9 cellular contexts compared by ENCODE assay signal in the genomic region with DNA sequence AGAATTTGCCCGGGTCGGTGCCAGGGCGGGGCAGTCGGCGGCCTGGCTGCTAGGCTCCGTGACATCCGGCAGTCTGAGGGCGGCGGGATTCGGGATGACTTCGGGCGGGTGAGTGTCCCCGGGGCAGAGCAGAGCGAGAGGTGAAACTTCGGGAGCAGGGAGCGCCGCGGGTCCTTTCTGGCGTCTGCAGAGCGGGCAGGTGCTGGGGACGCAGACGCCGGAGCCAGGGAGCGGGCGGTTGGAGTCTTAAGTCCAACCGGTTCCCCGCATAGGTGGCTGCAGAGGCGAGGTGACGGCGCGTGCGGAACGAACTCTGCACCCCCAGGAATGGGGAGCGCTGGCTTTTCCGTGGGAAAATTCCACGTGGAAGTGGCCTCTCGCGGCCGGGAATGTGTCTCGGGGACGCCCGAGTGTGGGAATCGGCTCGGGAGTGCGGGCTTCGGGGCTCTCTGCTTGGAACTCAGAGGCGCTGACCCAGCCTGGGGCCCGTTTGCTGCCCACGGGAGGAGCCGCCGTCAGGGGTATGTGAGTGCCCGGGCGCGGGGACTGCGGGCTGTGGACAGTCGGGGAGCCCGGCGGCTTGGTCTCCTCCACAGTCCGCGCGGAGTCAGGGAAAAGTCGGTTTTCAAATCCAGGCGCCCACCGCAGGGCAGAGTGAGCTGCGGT. TPM values are rescaled to one million over a fixed set of nuclear protein-coding genes. Genes with fewer than 3 reads are reported as not detected.
A peak's percentile ranks its signal among the peaks of the same experiment; 100 is the strongest.
DNase-seq lines count a peak whose midpoint lies in the region; ATAC-seq and TF ChIP-seq lines count a peak whose summit lies in the region.
"Had no signal": no experiment of that assay in that cellular context is flagged by ENCODE, and none has a peak within 500 bp of the region (broad histone marks: within the 10 kb centered on the region; RNA-seq: fewer than 3 reads in every experiment).

A gene with protein sequence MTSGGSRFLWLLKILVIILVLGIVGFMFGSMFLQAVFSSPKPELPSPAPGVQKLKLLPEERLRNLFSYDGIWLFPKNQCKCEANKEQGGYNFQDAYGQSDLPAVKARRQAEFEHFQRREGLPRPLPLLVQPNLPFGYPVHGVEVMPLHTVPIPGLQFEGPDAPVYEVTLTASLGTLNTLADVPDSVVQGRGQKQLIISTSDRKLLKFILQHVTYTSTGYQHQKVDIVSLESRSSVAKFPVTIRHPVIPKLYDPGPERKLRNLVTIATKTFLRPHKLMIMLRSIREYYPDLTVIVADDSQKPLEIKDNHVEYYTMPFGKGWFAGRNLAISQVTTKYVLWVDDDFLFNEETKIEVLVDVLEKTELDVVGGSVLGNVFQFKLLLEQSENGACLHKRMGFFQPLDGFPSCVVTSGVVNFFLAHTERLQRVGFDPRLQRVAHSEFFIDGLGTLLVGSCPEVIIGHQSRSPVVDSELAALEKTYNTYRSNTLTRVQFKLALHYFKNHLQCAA (plus strand): TSS at position 71 of the 666 bp plus-strand sequence. CDS start 24 bp downstream, at position 95.

- 5% methylated on average over 60 of the region's 65 CpGs for WGBS in hepatocyte (ENCODE audit: low lambda C conversion rate, missing lambda C conversion rate)
- 4% methylated on average over 53 of the region's 65 CpGs for WGBS in smooth muscle cell (ENCODE audit: low lambda C conversion rate)

- H3K4me2 ChIP-seq in hepatocyte (peak within 1 kb of the TSS; percentile 96), smooth muscle cell (peak within 1 kb of the TSS; percentile 88)

- DNase-seq in activated CD8-positive, alpha-beta memory T cell treated with anti-CD3 and anti-CD28 coated beads, Interleukin-2, amount 50 U/mL, for 48 hours, result peak; percentile 58
- DNase-seq in hepatocyte (ENCODE audit: low spot score) (peak; percentile 60), smooth muscle cell (lab: John Stamatoyannopoulos, UW; ENCODE audit: unreplicated experiment) (no peak), uterus (no peak)

- POLR2A ChIA-PET in HEK293 (lab: Yijun Ruan, JAX), result no interaction called here

- no peak for ATAC-seq in HG02870 (IDR thresholded peaks at IDR 0.05; ENCODE audit: unreplicated experiment)
- no peak for ATAC-seq in GM21737 (IDR thresholded peaks at IDR 0.05; ENCODE audit: unreplicated experiment)
- ATAC-seq in HG02610 (IDR thresholded peaks at IDR 0.05; ENCODE audit: unreplicated experiment), result no peak

- no peak for TF ChIP-seq CTCF in HEK293 (tag by site-specific recombination; IDR thresholded peaks at IDR 0.05)
- TF ChIP-seq CTCF in hepatocyte (IDR thresholded peaks at IDR 0.05; ENCODE audit: poor library complexity), result no peak
- no peak for TF ChIP-seq CTCF in smooth muscle cell (IDR thresholded peaks at IDR 0.05; ENCODE audit: borderline replicate concordance, insufficient read depth, poor library complexity, severe bottlenecking)
- TF ChIP-seq CTCF in uterus (IDR thresholded peaks at IDR 0.05), result no peak

- intact Hi-C loops in uterus (cut with DNase I; ENCODE audit: low total_unique reads), result no loop called here

- H3K27ac ChIP-seq in HEK293 (ENCODE audit: extremely low read depth, low read depth, low read length), result no peak within 1 kb of the TSS
- H3K27ac ChIP-seq in hepatocyte, result no peak within 1 kb of the TSS
- H3K27ac ChIP-seq in smooth muscle cell (ENCODE audit: low read depth), result no peak within 1 kb of the TSS
- H3K27ac ChIP-seq in uterus, result no peak within 1 kb of the TSS

- H3K9me3 ChIP-seq in HEK293 (ENCODE audit: control insufficient read depth, insufficient read depth, low read depth, low read length), result peaks cover 3% of the 10 kb centered on the region; the same call in 1 of the 2 replicates
- no peaks in the 10 kb centered on the region for H3K9me3 ChIP-seq in hepatocyte (ENCODE audit: low read depth)
- no peaks in the 10 kb centered on the region for H3K9me3 ChIP-seq in smooth muscle cell (replicated peaks; ENCODE audit: low read depth)
- H3K9me3 ChIP-seq in uterus, result no peaks in the 10 kb centered on the region

- TF ChIP-seq POLR2A in uterus (IDR thresholded peaks at IDR 0.05), result no peak

- H3K9me2 ChIP-seq in hepatocyte (replicated peaks; ENCODE audit: insufficient read depth), result no peaks in the 10 kb centered on the region

- H3K4me3 ChIP-seq in HEK293 (ENCODE audit: low read depth, low read length) (peak within 1 kb of the TSS; percentile 38), hepatocyte (peak within 1 kb of the TSS; percentile 42), smooth muscle cell (peak within 1 kb of the TSS; percentile 49), uterus (no peak within 1 kb of the TSS)

- H3K4me1 ChIP-seq in HEK293 (ENCODE audit: control insufficient read depth, insufficient read depth, low read length) (no peaks in the 10 kb centered on the region), hepatocyte (ENCODE audit: insufficient read depth) (peaks cover 12% of the 10 kb centered on the region), smooth muscle cell (ENCODE audit: low read depth) (no peaks in the 10 kb centered on the region), uterus (peaks cover 0 to 8% of the 10 kb centered on the region in 2 donors)

- H3K36me3 ChIP-seq in HEK293 (ENCODE audit: control insufficient read depth in 2 of 2, insufficient read depth in 1 of 2, low read length in 2 of 2) (no peaks in the 10 kb centered on the region), hepatocyte (replicated peaks; ENCODE audit: insufficient read depth, low read depth) (no peaks in the 10 kb centered on the region), smooth muscle cell (ENCODE audit: low read depth) (no peaks in the 10 kb centered on the region), uterus (no peaks in the 10 kb centered on the region)

- H4K20me1 ChIP-seq in hepatocyte (ENCODE audit: insufficient read depth, poor library complexity, severe bottlenecking) (no peaks in the 10 kb centered on the region), smooth muscle cell (ENCODE audit: low read depth) (no peaks in the 10 kb centered on the region)

- H3K79me2 ChIP-seq in hepatocyte, result no peaks in the 10 kb centered on the region
- H3K79me2 ChIP-seq in smooth muscle cell (ENCODE audit: low read depth), result no peaks in the 10 kb centered on the region

- H2AFZ ChIP-seq in hepatocyte, result peak within 1 kb of the TSS; percentile 63
- peak within 1 kb of the TSS; percentile 83 for H2AFZ ChIP-seq in smooth muscle cell (ENCODE audit: low read depth)

- no peaks in the 10 kb centered on the region for H3F3A ChIP-seq in smooth muscle cell (ENCODE audit: low read depth)

- H3K9ac ChIP-seq in smooth muscle cell (ENCODE audit: low read depth), result peak within 1 kb of the TSS; percentile 33

- CTCF ChIA-PET in HEK293 (lab: Yijun Ruan, JAX), result no interaction called here

- H3K27me3 ChIP-seq in hepatocyte, result peaks cover 41% of the 10 kb centered on the region
- H3K27me3 ChIP-seq in smooth muscle cell (ENCODE audit: low read depth), result peaks cover 34% of the 10 kb centered on the region
- peaks cover 0 to 12% of the 10 kb centered on the region in 2 donors for H3K27me3 ChIP-seq in uterus

TF ChIP-seq in HEK293, 187 proteins besides CTCF, POLR2A, EP300 and RAD21:
- TF ChIP-seq ZNF610 (tag by site-specific recombination; IDR thresholded peaks at IDR 0.05; ENCODE audit: borderline replicate concordance), result no peak

RNA-seq across cellular contexts. Expression of the gene that starts here (rescaled TPM):
- 1.3 and 2.2 TPM in 2 replicates for total RNA-seq in hepatocyte
- polyA plus RNA-seq in hepatocyte, result 0.40 and 0.88 TPM in 2 replicates
- total RNA-seq in smooth muscle cell, result 0.13 and 0.49 TPM in 2 replicates
- 0.11 and 0.31 TPM in 2 replicates for polyA plus RNA-seq in smooth muscle cell
- under 1 TPM in 3 of 4 donors, not detected in 1; under 0.01 to 0.18 (median 0.07) TPM for total RNA-seq in uterus
- total RNA-seq: LHCN-M2 had no signal

Comparison
In these comparisons a context has a peak if more than half of its experiments do, and no peak if none do; other contexts are left out.
1. H3K4me3 ChIP-seq: peak in HEK293 (single experiment), hepatocyte (single experiment) and smooth muscle cell (single experiment); none in uterus (0 of 2).
2. DNase-seq: peak in activated CD8-positive, alpha-beta memory T cell treated with anti-CD3 and anti-CD28 coated beads, Interleukin-2, amount 50 U/mL, for 48 hours (single experiment) and hepatocyte (single experiment); none in smooth muscle cell (single experiment) and uterus (0 of 2).